1 cellular context compared by ENCODE assay signal in genomic region chr17:75892556-75893224, GRCh38.
A peak's percentile ranks its signal among the peaks of the same experiment; 100 is the strongest.
TF ChIP-seq lines count a peak whose summit lies in the region.

No MANE protein-coding gene starts in this region.

TF ChIP-seq in HepG2, 621 proteins besides CTCF, POLR2A, EP300 and RAD21 (continued from another document and continues in another):
- TF ChIP-seq ETS1 (CRISPR knock-in tag; IDR thresholded peaks at IDR 0.05) = no peak; the same call in 1 of the 2 replicates
- TF ChIP-seq SIX1 (CRISPR knock-in tag; IDR thresholded peaks at IDR 0.05; ENCODE audit: borderline replicate concordance) = no peak
- no peak for TF ChIP-seq SMAD3 (CRISPR knock-in tag; IDR thresholded peaks at IDR 0.05)
- TF ChIP-seq PAWR (CRISPR knock-in tag; IDR thresholded peaks at IDR 0.05; ENCODE audit: borderline replicate concordance) = 0 out of 2 replicates have a peak, but pooled peaks have one; percentile 3
- no peak for TF ChIP-seq NAIF1 (CRISPR knock-in tag; IDR thresholded peaks at IDR 0.05; ENCODE audit: borderline replicate concordance)
- peak; percentile 33; the same call in 1 of the 2 replicates for TF ChIP-seq GABPB1 (CRISPR knock-in tag; IDR thresholded peaks at IDR 0.05)
- TF ChIP-seq ADNP (CRISPR knock-in tag; IDR thresholded peaks at IDR 0.05) = 0 out of 2 replicates have a peak, but pooled peaks have one; percentile 39
- no peak; the same call in none of the 2 replicates for TF ChIP-seq ARHGAP35 (CRISPR knock-in tag; IDR thresholded peaks at IDR 0.05; ENCODE audit: borderline replicate concordance)
- TF ChIP-seq MAFF (IDR thresholded peaks at IDR 0.05; ENCODE audit: low read depth, low read length) = no peak
- peak; percentile 42; the same call in 1 of the 2 replicates for TF ChIP-seq ZNF281 (CRISPR knock-in tag; IDR thresholded peaks at IDR 0.05; ENCODE audit: borderline replicate concordance)
- no peak for TF ChIP-seq ZNF841 (CRISPR knock-in tag; IDR thresholded peaks at IDR 0.05; ENCODE audit: borderline replicate concordance)
- TF ChIP-seq NKX3-1 (CRISPR knock-in tag; IDR thresholded peaks at IDR 0.05) = no peak
- no peak for TF ChIP-seq HOXA9 (CRISPR knock-in tag; IDR thresholded peaks at IDR 0.05; ENCODE audit: borderline replicate concordance)
- TF ChIP-seq ZNF720 (CRISPR knock-in tag; IDR thresholded peaks at IDR 0.05) = no peak
- no peak for TF ChIP-seq ZNF382 (CRISPR knock-in tag; IDR thresholded peaks at IDR 0.05; ENCODE audit: borderline replicate concordance)
- TF ChIP-seq ZNF616 (CRISPR knock-in tag; IDR thresholded peaks at IDR 0.05; ENCODE audit: low read depth) = no peak; the same call in 1 of the 2 replicates
- no peak for TF ChIP-seq CERS6 (CRISPR knock-in tag; IDR thresholded peaks at IDR 0.05)
- TF ChIP-seq NCOA5 (CRISPR knock-in tag; IDR thresholded peaks at IDR 0.05) = no peak
- peak; percentile 93; the same call in 1 of the 2 replicates for TF ChIP-seq PCBP1 (IDR thresholded peaks at IDR 0.05; ENCODE audit: borderline replicate concordance, low read depth, low read length)
- TF ChIP-seq MED13 (CRISPR knock-in tag; IDR thresholded peaks at IDR 0.05) = 0 out of 2 replicates have a peak, but pooled peaks have one; percentile 36
- peak; percentile 84; the same call in 1 of the 2 replicates for TF ChIP-seq ZSCAN31 (CRISPR knock-in tag; IDR thresholded peaks at IDR 0.05; ENCODE audit: low read depth)
- no peak for TF ChIP-seq SRSF4 (IDR thresholded peaks at IDR 0.05; ENCODE audit: low read depth, low read length, poor library complexity, severe bottlenecking)
- no peak for TF ChIP-seq NPAS2 (CRISPR knock-in tag; IDR thresholded peaks at IDR 0.05; ENCODE audit: borderline replicate concordance)
- peak; percentile 48; the same call in 1 of the 2 replicates for TF ChIP-seq ZNF430 (CRISPR knock-in tag; IDR thresholded peaks at IDR 0.05)
- TF ChIP-seq U2AF2 (IDR thresholded peaks at IDR 0.05; ENCODE audit: low read depth, low read length) = no peak
- TF ChIP-seq ZNF30 (CRISPR knock-in tag; IDR thresholded peaks at IDR 0.05) = no peak
- TF ChIP-seq ZNF878 (CRISPR knock-in tag; IDR thresholded peaks at IDR 0.05) = no peak
- no peak for TF ChIP-seq PTBP1 (IDR thresholded peaks at IDR 0.05; ENCODE audit: low read depth, low read length, poor library complexity, severe bottlenecking)
- no peak for TF ChIP-seq ASH2L (IDR thresholded peaks at IDR 0.05; ENCODE audit: insufficient read length, low read depth, low read length)
- TF ChIP-seq ZMYM4 (CRISPR knock-in tag; IDR thresholded peaks at IDR 0.05) = peak; percentile 46; the same call in 1 of the 2 replicates
- no peak for TF ChIP-seq ZNF441 (CRISPR knock-in tag; IDR thresholded peaks at IDR 0.05; ENCODE audit: borderline replicate concordance)
- TF ChIP-seq MAFK (conservative IDR thresholded peaks at IDR 0.05 in 1 of 2, IDR thresholded peaks at IDR 0.05 in 1 of 2; ENCODE audit: low read length in 2 of 2) = no peak
- TF ChIP-seq HMGXB3 (CRISPR knock-in tag; IDR thresholded peaks at IDR 0.05; ENCODE audit: borderline replicate concordance) = peak; percentile 85
- TF ChIP-seq GATA4 (IDR thresholded peaks at IDR 0.05; ENCODE audit: borderline replicate concordance, low read depth) = peak; percentile 50; the same call in 1 of the 2 replicates
- TF ChIP-seq KAT8 (CRISPR knock-in tag; IDR thresholded peaks at IDR 0.05) = peak; percentile 59; the same call in 1 of the 2 replicates
- TF ChIP-seq TAF1 (CRISPR knock-in tag; IDR thresholded peaks at IDR 0.05) = peak; percentile 70
- TF ChIP-seq ETV5 (CRISPR knock-in tag; IDR thresholded peaks at IDR 0.05; ENCODE audit: borderline replicate concordance) = peak; percentile 2; the same call in 1 of the 2 replicates
- no peak for TF ChIP-seq ZNF644 (CRISPR knock-in tag; IDR thresholded peaks at IDR 0.05; ENCODE audit: low read depth)
- no peak for TF ChIP-seq ATAD3A (CRISPR knock-in tag; IDR thresholded peaks at IDR 0.05)
- TF ChIP-seq POLR2AphosphoS5 (IDR thresholded peaks at IDR 0.05; ENCODE audit: low read depth, low read length) = peak; percentile 70; the same call in 1 of the 2 replicates
- TF ChIP-seq KDM1A (CRISPR knock-in tag; IDR thresholded peaks at IDR 0.05) = no peak
- peak; percentile 96 for TF ChIP-seq ZNF564 (CRISPR knock-in tag; IDR thresholded peaks at IDR 0.05)
- no peak for TF ChIP-seq KDM6A (CRISPR knock-in tag; IDR thresholded peaks at IDR 0.05; ENCODE audit: low read depth)
- no peak for TF ChIP-seq ZNF44 (CRISPR knock-in tag; IDR thresholded peaks at IDR 0.05)
- no peak for TF ChIP-seq ZFP36 (IDR thresholded peaks at IDR 0.05; ENCODE audit: borderline replicate concordance, low read depth, low read length, partially characterized antibody)
- TF ChIP-seq ZNF326 (CRISPR knock-in tag; IDR thresholded peaks at IDR 0.05; ENCODE audit: borderline replicate concordance) = peak; percentile 96
- TF ChIP-seq ZNF12 (CRISPR knock-in tag; IDR thresholded peaks at IDR 0.05) = peak; percentile 68
- TF ChIP-seq MYC (CRISPR knock-in tag; IDR thresholded peaks at IDR 0.05; ENCODE audit: borderline replicate concordance) = peak; percentile 58
- no peak for TF ChIP-seq SNRNP70 (IDR thresholded peaks at IDR 0.05; ENCODE audit: low read depth, low read length)
- peak; percentile 60 for TF ChIP-seq ZNF629 (CRISPR knock-in tag; conservative IDR thresholded peaks at IDR 0.05)
- TF ChIP-seq RBFOX2 (IDR thresholded peaks at IDR 0.05; ENCODE audit: low read depth, low read length) = peak; percentile 89
- TF ChIP-seq ZNF800 (CRISPR knock-in tag; IDR thresholded peaks at IDR 0.05) = peak; percentile 38; the same call in 1 of the 2 replicates
- TF ChIP-seq ZBED4 (CRISPR knock-in tag; IDR thresholded peaks at IDR 0.05; ENCODE audit: borderline replicate concordance) = peak; percentile 47
- TF ChIP-seq ZFP62 (CRISPR knock-in tag; IDR thresholded peaks at IDR 0.05) = no peak
- peak; percentile 50; the same call in 1 of the 2 replicates for TF ChIP-seq TBX2 (CRISPR knock-in tag; IDR thresholded peaks at IDR 0.05; ENCODE audit: borderline replicate concordance)
- TF ChIP-seq KLF6 (CRISPR knock-in tag; IDR thresholded peaks at IDR 0.05) = no peak
- 0 out of 2 replicates have a peak, but pooled peaks have one; percentile 46 for TF ChIP-seq ZNF570 (CRISPR knock-in tag; IDR thresholded peaks at IDR 0.05; ENCODE audit: borderline replicate concordance)
